ENCODE assay signal across 1 cellular context in genomic region chr3:156483961-156484787, GRCh38.
TF ChIP-seq lines count a peak whose summit lies in the region.

No MANE protein-coding gene starts in this region.

TF ChIP-seq in HepG2, 621 proteins besides CTCF, POLR2A, EP300 and RAD21 (continued from another document):
- TF ChIP-seq ETS1 (CRISPR knock-in tag; IDR thresholded peaks at IDR 0.05) (no peak), SNRNP70 (IDR thresholded peaks at IDR 0.05; ENCODE audit: low read depth, low read length) (no peak), TRAFD1 (CRISPR knock-in tag; IDR thresholded peaks at IDR 0.05; ENCODE audit: borderline replicate concordance) (no peak), ARNT (IDR thresholded peaks at IDR 0.05) (no peak)
TF ChIP-seq in HepG2: peak in this region for 0.
